ENCODE assay signal across 25 cellular contexts in genomic region chr20:19950042-19950441, GRCh38.
"Had no signal": no experiment of that assay in that cellular context is flagged by ENCODE, and none has a peak within 500 bp of the region (broad histone marks: within the 10 kb centered on the region; RNA-seq: fewer than 3 reads in every experiment).

No MANE protein-coding gene starts in this region.

- H3K27ac ChIP-seq: epithelial cell of prostate, esophagus squamous epithelium, gastrocnemius medialis, heart right ventricle, left lung, lower lobe of right lung had no signal

- H3K9me3 ChIP-seq: esophagus squamous epithelium, gastrocnemius medialis, heart right ventricle, left lung, lower lobe of right lung, mucosa of descending colon had no signal

- H3K4me3 ChIP-seq: esophagus squamous epithelium, gastrocnemius medialis, heart right ventricle, left lung, lower lobe of right lung, mucosa of descending colon had no signal

- FAIRE-seq: endometrium, islet of Langerhans, keratinocyte had no signal

- H3K27me3 ChIP-seq: esophagus squamous epithelium, gastrocnemius medialis, heart right ventricle, left lung had no signal

- DNase-seq: cortex of kidney; effector CD8-positive, alpha-beta T cell; effector memory CD8-positive, alpha-beta T cell; endodermal cell; erythroblast; esophagus squamous epithelium; foreskin fibroblast; foreskin melanocyte; gastrocnemius medialis; glutamatergic neuron; head of caudate nucleus; heart right ventricle; hippocampal formation; left cardiac atrium; left lung; left ventricle myocardium superior; lower lobe of right lung; mesenchymal stem cell; mucosa of descending colon; naive B cell had no signal

- H3K36me3 ChIP-seq: gastrocnemius medialis had no signal

- ATAC-seq: effector memory CD8-positive, alpha-beta T cell; esophagus mucosa; gastrocnemius medialis; heart right ventricle; left cardiac atrium; left lung; left ventricle myocardium superior; lower lobe of right lung; mucosa of descending colon had no signal
